In the genomic region with DNA sequence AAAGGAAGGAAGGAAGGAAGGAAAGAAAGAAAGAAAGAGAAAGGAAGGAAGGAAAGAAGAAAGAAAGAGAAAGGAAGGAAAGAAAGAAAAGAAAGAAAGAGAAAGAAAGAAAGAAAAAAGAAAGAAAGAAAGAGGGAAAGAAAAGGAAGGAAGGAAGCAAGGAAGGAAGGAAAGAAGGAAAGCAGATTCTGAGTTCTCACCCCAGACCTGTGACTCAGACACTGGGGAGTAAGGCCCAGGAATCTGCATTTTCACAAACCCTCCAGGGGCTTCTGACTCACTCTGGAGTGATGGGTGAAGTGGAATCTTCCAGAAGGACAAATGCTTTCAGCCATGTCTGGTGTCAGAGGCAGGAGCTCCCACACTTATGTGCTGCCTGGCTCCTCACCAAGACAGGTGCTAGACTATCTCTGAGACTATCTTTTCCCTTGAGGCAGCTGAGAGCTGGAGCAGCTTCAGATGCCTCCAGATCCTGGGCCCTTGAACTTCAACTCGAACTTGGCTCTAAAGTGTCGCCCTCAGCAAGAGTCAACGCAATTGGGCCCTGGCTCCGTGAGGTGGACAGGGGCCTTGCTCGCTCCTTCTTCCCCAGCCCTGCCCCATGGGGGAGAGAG, we compare ENCODE assay signal across 3 cellular contexts.
A peak's percentile ranks its signal among the peaks of the same experiment; 100 is the strongest.
TF ChIP-seq lines count a peak whose summit lies in the region.

No MANE protein-coding gene starts in this region.

TF ChIP-seq in HEK293, 187 proteins besides CTCF, POLR2A, EP300 and RAD21:
- peak; percentile 65 for TF ChIP-seq ZBTB20 (tag by site-specific recombination; IDR thresholded peaks at IDR 0.05)
- TF ChIP-seq ZNF169 (tag by site-specific recombination; IDR thresholded peaks at IDR 0.05): no peak
- 0 out of 2 replicates have a peak, but pooled peaks have one; percentile 22 for TF ChIP-seq ZEB2 (tag by site-specific recombination; IDR thresholded peaks at IDR 0.05)
- TF ChIP-seq PRDM1 (tag by site-specific recombination; IDR thresholded peaks at IDR 0.05): peak; percentile 97
- no peak for TF ChIP-seq ZNF391 (tag by site-specific recombination; IDR thresholded peaks at IDR 0.05; ENCODE audit: borderline replicate concordance, low read depth)
- TF ChIP-seq ZNF366 (tag by site-specific recombination; conservative IDR thresholded peaks at IDR 0.05): peak; percentile 98

TF ChIP-seq in WTC11, 78 proteins besides CTCF, POLR2A, EP300 and RAD21:
- TF ChIP-seq, protein P1, sequence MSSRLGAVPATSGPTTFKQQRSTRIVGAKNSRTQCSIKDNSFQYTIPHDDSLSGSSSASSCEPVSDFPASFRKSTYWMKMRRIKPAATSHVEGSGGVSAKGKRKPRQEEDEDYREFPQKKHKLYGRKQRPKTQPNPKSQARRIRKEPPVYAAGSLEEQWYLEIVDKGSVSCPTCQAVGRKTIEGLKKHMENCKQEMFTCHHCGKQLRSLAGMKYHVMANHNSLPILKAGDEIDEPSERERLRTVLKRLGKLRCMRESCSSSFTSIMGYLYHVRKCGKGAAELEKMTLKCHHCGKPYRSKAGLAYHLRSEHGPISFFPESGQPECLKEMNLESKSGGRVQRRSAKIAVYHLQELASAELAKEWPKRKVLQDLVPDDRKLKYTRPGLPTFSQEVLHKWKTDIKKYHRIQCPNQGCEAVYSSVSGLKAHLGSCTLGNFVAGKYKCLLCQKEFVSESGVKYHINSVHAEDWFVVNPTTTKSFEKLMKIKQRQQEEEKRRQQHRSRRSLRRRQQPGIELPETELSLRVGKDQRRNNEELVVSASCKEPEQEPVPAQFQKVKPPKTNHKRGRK (CRISPR knock-in tag; IDR thresholded peaks at IDR 0.05; ENCODE audit: borderline replicate concordance): peak; percentile 95
- TF ChIP-seq, protein P2, sequence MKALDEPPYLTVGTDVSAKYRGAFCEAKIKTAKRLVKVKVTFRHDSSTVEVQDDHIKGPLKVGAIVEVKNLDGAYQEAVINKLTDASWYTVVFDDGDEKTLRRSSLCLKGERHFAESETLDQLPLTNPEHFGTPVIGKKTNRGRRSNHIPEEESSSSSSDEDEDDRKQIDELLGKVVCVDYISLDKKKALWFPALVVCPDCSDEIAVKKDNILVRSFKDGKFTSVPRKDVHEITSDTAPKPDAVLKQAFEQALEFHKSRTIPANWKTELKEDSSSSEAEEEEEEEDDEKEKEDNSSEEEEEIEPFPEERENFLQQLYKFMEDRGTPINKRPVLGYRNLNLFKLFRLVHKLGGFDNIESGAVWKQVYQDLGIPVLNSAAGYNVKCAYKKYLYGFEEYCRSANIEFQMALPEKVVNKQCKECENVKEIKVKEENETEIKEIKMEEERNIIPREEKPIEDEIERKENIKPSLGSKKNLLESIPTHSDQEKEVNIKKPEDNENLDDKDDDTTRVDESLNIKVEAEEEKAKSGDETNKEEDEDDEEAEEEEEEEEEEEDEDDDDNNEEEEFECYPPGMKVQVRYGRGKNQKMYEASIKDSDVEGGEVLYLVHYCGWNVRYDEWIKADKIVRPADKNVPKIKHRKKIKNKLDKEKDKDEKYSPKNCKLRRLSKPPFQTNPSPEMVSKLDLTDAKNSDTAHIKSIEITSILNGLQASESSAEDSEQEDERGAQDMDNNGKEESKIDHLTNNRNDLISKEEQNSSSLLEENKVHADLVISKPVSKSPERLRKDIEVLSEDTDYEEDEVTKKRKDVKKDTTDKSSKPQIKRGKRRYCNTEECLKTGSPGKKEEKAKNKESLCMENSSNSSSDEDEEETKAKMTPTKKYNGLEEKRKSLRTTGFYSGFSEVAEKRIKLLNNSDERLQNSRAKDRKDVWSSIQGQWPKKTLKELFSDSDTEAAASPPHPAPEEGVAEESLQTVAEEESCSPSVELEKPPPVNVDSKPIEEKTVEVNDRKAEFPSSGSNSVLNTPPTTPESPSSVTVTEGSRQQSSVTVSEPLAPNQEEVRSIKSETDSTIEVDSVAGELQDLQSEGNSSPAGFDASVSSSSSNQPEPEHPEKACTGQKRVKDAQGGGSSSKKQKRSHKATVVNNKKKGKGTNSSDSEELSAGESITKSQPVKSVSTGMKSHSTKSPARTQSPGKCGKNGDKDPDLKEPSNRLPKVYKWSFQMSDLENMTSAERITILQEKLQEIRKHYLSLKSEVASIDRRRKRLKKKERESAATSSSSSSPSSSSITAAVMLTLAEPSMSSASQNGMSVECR (CRISPR knock-in tag; IDR thresholded peaks at IDR 0.05; ENCODE audit: borderline replicate concordance): no peak
TF ChIP-seq in WTC11: peak in this region for 1.

TF ChIP-seq in HepG2, 621 proteins besides CTCF, POLR2A, EP300 and RAD21:
- TF ChIP-seq ZNF607 (CRISPR knock-in tag; IDR thresholded peaks at IDR 0.05; ENCODE audit: borderline replicate concordance): no peak
- TF ChIP-seq PHF5A (CRISPR knock-in tag; IDR thresholded peaks at IDR 0.05; ENCODE audit: low read depth, unreplicated experiment): no peak
- TF ChIP-seq, protein P3, sequence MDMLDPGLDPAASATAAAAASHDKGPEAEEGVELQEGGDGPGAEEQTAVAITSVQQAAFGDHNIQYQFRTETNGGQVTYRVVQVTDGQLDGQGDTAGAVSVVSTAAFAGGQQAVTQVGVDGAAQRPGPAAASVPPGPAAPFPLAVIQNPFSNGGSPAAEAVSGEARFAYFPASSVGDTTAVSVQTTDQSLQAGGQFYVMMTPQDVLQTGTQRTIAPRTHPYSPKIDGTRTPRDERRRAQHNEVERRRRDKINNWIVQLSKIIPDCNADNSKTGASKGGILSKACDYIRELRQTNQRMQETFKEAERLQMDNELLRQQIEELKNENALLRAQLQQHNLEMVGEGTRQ (IDR thresholded peaks at IDR 0.05; ENCODE audit: low read depth, low read length): no peak
- TF ChIP-seq, protein P3 (CRISPR knock-in tag; IDR thresholded peaks at IDR 0.05; ENCODE audit: borderline replicate concordance): no peak
- no peak for TF ChIP-seq ZNF180 (CRISPR knock-in tag; IDR thresholded peaks at IDR 0.05; ENCODE audit: borderline replicate concordance, low read depth)
- no peak for TF ChIP-seq ZNF253 (CRISPR knock-in tag; IDR thresholded peaks at IDR 0.05; ENCODE audit: borderline replicate concordance)
- no peak for TF ChIP-seq ZNF138 (CRISPR knock-in tag; IDR thresholded peaks at IDR 0.05; ENCODE audit: low read depth)
- TF ChIP-seq FOXK2 (IDR thresholded peaks at IDR 0.05): 0 out of 2 replicates have a peak, but pooled peaks have one; percentile 10
- no peak for TF ChIP-seq ESRRA (CRISPR knock-in tag; IDR thresholded peaks at IDR 0.05; ENCODE audit: low read depth)
- TF ChIP-seq ZSCAN29 (CRISPR knock-in tag; conservative IDR thresholded peaks at IDR 0.05): no peak
- TF ChIP-seq, protein P1 (CRISPR knock-in tag; IDR thresholded peaks at IDR 0.05): peak; percentile 92
